In genomic region chr7:120273476-120273975, GRCh38 we compare ENCODE assay signal across 8 cellular contexts. TPM values are rescaled to one million over a fixed set of nuclear protein-coding genes. Genes with fewer than 3 reads are reported as not detected.
DNase-seq lines count a peak whose midpoint lies in the region; ATAC-seq and TF ChIP-seq lines count a peak whose summit lies in the region.

No MANE protein-coding gene starts in this region.

- peak; percentile 53 for DNase-seq in NCI-H2171 treated with DMSO at 0.1 percent for 48 hours (lab: John Stamatoyannopoulos, UW)
- DNase-seq in cardiac fibroblast (ENCODE audit: low read depth in 2 of 2) = peak; percentile 28 to 43
- DNase-seq in left colon = peak in 1 of 2 donors; percentile 11
- DNase-seq in testis = peak; percentile 78
- DNase-seq in effector memory CD4-positive, alpha-beta T cell = no peak

- H3K36me3 ChIP-seq in testis (ENCODE audit: low read depth, missing control alignments) = no peaks in the 10 kb centered on the region
- H3K36me3 ChIP-seq in effector memory CD4-positive, alpha-beta T cell (ENCODE audit: control insufficient read depth, insufficient read depth, low read length) = no peaks in the 10 kb centered on the region

- no peaks in the 10 kb centered on the region for H3K4me1 ChIP-seq in testis
- H3K4me1 ChIP-seq in effector memory CD4-positive, alpha-beta T cell (ENCODE audit: control insufficient read depth, insufficient read depth, low read length, poor library complexity, severe bottlenecking) = no peaks in the 10 kb centered on the region

- no peaks in the 10 kb centered on the region for H3K27me3 ChIP-seq in testis
- H3K27me3 ChIP-seq in effector memory CD4-positive, alpha-beta T cell (replicated peaks; ENCODE audit: control insufficient read depth, insufficient read depth, low read length, poor library complexity, severe bottlenecking) = no peaks in the 10 kb centered on the region

- WGBS in testis, 2 donors = 0 to 1% methylated on average over 1 to 36 of the region's 38 CpGs

- peak overlapping the region; percentile 46 for H3K27ac ChIP-seq in 22Rv1
- H3K27ac ChIP-seq in testis = no peak overlapping the region
- H3K27ac ChIP-seq in effector memory CD4-positive, alpha-beta T cell (ENCODE audit: insufficient read depth, low read length, poor library complexity, severe bottlenecking) = no peak overlapping the region

- intact Hi-C loops in left colon (cut with DNase I, micrococcal nuclease) (loop anchor here in 1 of 2 donors (10.0 kb wide), 1 partner anchor 339 kb away; no protein-coding TSS in a partner anchor), testis (cut with DNase I; ENCODE audit: low total_unique reads) (no loop called here)

- H3K9me3 ChIP-seq in testis = no peaks in the 10 kb centered on the region
- no peaks in the 10 kb centered on the region for H3K9me3 ChIP-seq in effector memory CD4-positive, alpha-beta T cell (ENCODE audit: control insufficient read depth, low read length)

- H3K4me3 ChIP-seq in cardiac fibroblast (replicated peaks in 1 of 2; ENCODE audit: low read depth in 2 of 2, low read length in 2 of 2) (peak overlapping the region; percentile 58 to 62), testis (peak overlapping the region; percentile 44 to 53)
- no peak overlapping the region for H3K4me3 ChIP-seq in effector memory CD4-positive, alpha-beta T cell (ENCODE audit: insufficient read depth, low read depth, low read length, poor library complexity, severe bottlenecking)

- TF ChIP-seq CTCF in 22Rv1 (IDR thresholded peaks at IDR 0.05) (no peak), cardiac fibroblast (IDR thresholded peaks at IDR 0.05; ENCODE audit: low read depth, low read length) (no peak), testis (IDR thresholded peaks at IDR 0.05) (no peak)

- no peak for TF ChIP-seq POLR2A in testis (IDR thresholded peaks at IDR 0.05)

- ATAC-seq in GM18511 (IDR thresholded peaks at IDR 0.05; ENCODE audit: unreplicated experiment) (peak; percentile 65), HG02938 (IDR thresholded peaks at IDR 0.05; ENCODE audit: unreplicated experiment) (peak; percentile 56), left colon (peak; percentile 20)

RNA-seq across cellular contexts. Expression of gene KCND2, which starts 0.6 kb away (rescaled TPM):
- under 1 TPM; 0.09 to 0.36 TPM for total RNA-seq in left colon
- total RNA-seq in testis = 1 to 10 TPM; 5.1 to 6.1 TPM
- polyA plus RNA-seq in testis (ENCODE audit: insufficient read depth, low read depth, low replicate concordance) = 3.8 TPM

Comparison
In these comparisons a context has a peak if more than half of its experiments do, and no peak if none do; other contexts are left out.
1. DNase-seq: peak in NCI-H2171 treated with DMSO at 0.1 percent for 48 hours (single experiment), cardiac fibroblast (2 of 2) and testis (single experiment); none in effector memory CD4-positive, alpha-beta T cell (0 of 3).
2. RNA of gene KCND2, which starts 0.6 kb away (total RNA-seq): 5.1 to 6.1 TPM in testis; 0.09 to 0.36 TPM in left colon; every median in the first group is over 4 times any median in the second.
3. Peak in every context shown above with its lines, with median percentiles within 50 percentile points of each other: ATAC-seq.